ENCODE assay signal across 8 cellular contexts in the genomic region with DNA sequence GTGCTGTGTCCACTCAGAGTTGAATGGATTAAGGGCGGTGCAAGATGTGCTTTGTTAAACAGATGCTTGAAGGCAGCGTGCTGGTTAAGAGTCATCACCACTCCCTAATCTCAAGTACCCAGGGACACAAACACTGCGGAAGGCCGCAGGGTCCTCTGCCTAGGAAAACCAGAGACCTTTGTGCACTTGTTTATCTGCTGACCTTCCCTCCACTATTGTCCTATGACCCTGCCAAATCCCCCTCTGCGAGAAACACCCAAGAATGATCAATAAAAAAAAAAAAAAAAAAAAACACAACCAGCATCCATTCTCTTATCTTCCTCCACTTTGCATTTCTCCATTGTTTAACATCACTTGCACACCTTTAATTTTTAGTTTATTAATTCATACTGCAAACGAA. TPM values are rescaled to one million over a fixed set of nuclear protein-coding genes. Genes with fewer than 3 reads are reported as not detected.
DNase-seq lines count a peak whose midpoint lies in the region; ATAC-seq, FAIRE-seq and TF ChIP-seq lines count a peak whose summit lies in the region.
"Not testable (repeated sequence)": the region's sequence is repeated elsewhere in the genome, so short reads cannot be mapped to it uniquely, and the experiment has no call there.

No MANE protein-coding gene starts in this region.

- H2AFZ ChIP-seq in HepG2 (ENCODE audit: low read length); parathyroid adenoma: not testable (repeated sequence)

- intact Hi-C loops in CD4-positive, alpha-beta memory T cell (cut with micrococcal nuclease); esophagus muscularis mucosa (cut with DNase I); HepG2 (cut with micrococcal nuclease; ENCODE audit: unreplicated experiment); transverse colon (cut with DNase I; ENCODE audit: low total_unique reads): not testable (repeated sequence)

- CTCF ChIA-PET in CD4-positive, alpha-beta memory T cell (lab: Charles Lee; ENCODE audit: partially characterized antibody) = interaction anchor here (0.7 to 2.5 kb wide), 5 partner anchors 9 to 61 kb away, joined by 3 to 17 read pairs (median 4); no protein-coding TSS in a partner anchor
- CTCF ChIA-PET in HepG2 (lab: Yijun Ruan, JAX; ENCODE audit: low intra/inter-chr PET ratio, low total read pairs) = not testable (repeated sequence)

- not testable (repeated sequence) for TF ChIP-seq EP300 in esophagus muscularis mucosa (IDR thresholded peaks at IDR 0.05); HepG2 (IDR thresholded peaks at IDR 0.05; ENCODE audit: low read depth in 2 of 2, low read length in 2 of 2); HepG2 (CRISPR knock-in tag; IDR thresholded peaks at IDR 0.05; ENCODE audit: borderline replicate concordance); transverse colon (IDR thresholded peaks at IDR 0.05; ENCODE audit: low read depth)

- not testable (repeated sequence) for H3K36me3 ChIP-seq in CD4-positive, alpha-beta memory T cell (ENCODE audit: insufficient read depth, low read length); esophagus muscularis mucosa; HepG2 (replicated peaks in 1 of 2; ENCODE audit: control insufficient read depth in 1 of 2, insufficient read depth in 2 of 2, low read length in 2 of 2); parathyroid adenoma (ENCODE audit: control insufficient read depth, insufficient read depth, low read length); transverse colon

- H3K4me2 ChIP-seq in HepG2 (ENCODE audit: low read depth, low read length) = peak overlapping the region; percentile 74
- peak overlapping the region; percentile 88 for H3K4me2 ChIP-seq in parathyroid adenoma (ENCODE audit: low read length)

- TF ChIP-seq RAD21 in HepG2 (CRISPR knock-in tag; IDR thresholded peaks at IDR 0.05) = not testable (repeated sequence)

- peak overlapping the region; percentile 70 for H3K27ac ChIP-seq in CD4-positive, alpha-beta memory T cell (ENCODE audit: low read depth, low read length)
- peak overlapping the region; percentile 90 for H3K27ac ChIP-seq in VCaP
- peak overlapping the region in 2 of 4 donors; percentile 90 to 96 for H3K27ac ChIP-seq in esophagus muscularis mucosa (replicated peaks in 1 of 4)
- peak overlapping the region; percentile 94 for H3K27ac ChIP-seq in HepG2 (ENCODE audit: extremely low read length, insufficient read depth, low read length)
- H3K27ac ChIP-seq in parathyroid adenoma = not testable (repeated sequence)
- peak overlapping the region in 3 of 4 donors; percentile 93 to 100 (median 98) for H3K27ac ChIP-seq in transverse colon

- H3K9me3 ChIP-seq in CD4-positive, alpha-beta memory T cell (ENCODE audit: control insufficient read depth in 1 of 2, low read length in 2 of 2); esophagus muscularis mucosa; HepG2 (ENCODE audit: low read length); parathyroid adenoma (ENCODE audit: control insufficient read depth, low read length); transverse colon: not testable (repeated sequence)

- H3K27me3 ChIP-seq in CD4-positive, alpha-beta memory T cell (ENCODE audit: insufficient read depth, low read length); esophagus muscularis mucosa; HepG2 (ENCODE audit: control insufficient read depth in 1 of 2, insufficient read depth in 2 of 2, low read length in 2 of 2); parathyroid adenoma (ENCODE audit: control insufficient read depth, insufficient read depth, low read length); transverse colon: not testable (repeated sequence)

- peak overlapping the region; percentile 70 to 99 for H3K4me3 ChIP-seq in CD4-positive, alpha-beta memory T cell (ENCODE audit: low read length in 2 of 2)
- peak overlapping the region; percentile 67 for H3K4me3 ChIP-seq in Jurkat, Clone E6-1 (ENCODE audit: low read length)
- H3K4me3 ChIP-seq in astrocyte of the cerebellum (ENCODE audit: low read depth, low read length) (peak overlapping the region; percentile 93), esophagus muscularis mucosa (peak overlapping the region; percentile 78 to 95 (median 86)), HepG2 (replicated peaks in 1 of 3; ENCODE audit: insufficient read depth in 1 of 3, low read depth in 2 of 3, low read length in 3 of 3) (peak overlapping the region; percentile 79 to 90 (median 85)), transverse colon (peak overlapping the region in 3 of 4 donors; percentile 49 to 89 (median 60))
- not testable (repeated sequence) for H3K4me3 ChIP-seq in parathyroid adenoma (ENCODE audit: low read depth, low read length)

- not testable (repeated sequence) for TF ChIP-seq CTCF in VCaP (conservative IDR thresholded peaks at IDR 0.05); astrocyte of the cerebellum (IDR thresholded peaks at IDR 0.05; ENCODE audit: low read depth, low read length, missing control alignments); esophagus muscularis mucosa (IDR thresholded peaks at IDR 0.05); HepG2 (CRISPR knock-in tag; IDR thresholded peaks at IDR 0.05); parathyroid adenoma (IDR thresholded peaks at IDR 0.05); transverse colon (IDR thresholded peaks at IDR 0.05)

- BruUV-seq in HepG2 (replicated peaks; lab: Mats Ljungman, UMichigan) = not testable (repeated sequence)

- H3K4me3 Mint-ChIP-seq in CD4-positive, alpha-beta memory T cell = peak overlapping the region; percentile 91 to 98 (median 97)

- peaks cover 3 to 21% of the 10 kb centered on the region in 2 donors for H3K36me3 Mint-ChIP-seq in CD4-positive, alpha-beta memory T cell

- WGBS in esophagus muscularis mucosa = 56% methylated on average over 6 of the region's 6 CpGs
- WGBS in HepG2 (ENCODE audit: low lambda C conversion rate) = 0% methylated on average over 6 of the region's 6 CpGs
- 25 to 56% methylated on average over 2 to 6 of the region's 6 CpGs for WGBS in transverse colon (ENCODE audit: low coverage in 1 of 2), 2 donors

- TF ChIP-seq POLR2A in esophagus muscularis mucosa (IDR thresholded peaks at IDR 0.05; ENCODE audit: low read depth); HepG2 (IDR thresholded peaks at IDR 0.05; ENCODE audit: insufficient read depth in 1 of 2, low read depth in 2 of 2, low read length in 2 of 2); transverse colon (IDR thresholded peaks at IDR 0.05): not testable (repeated sequence)

- not testable (repeated sequence) for H3K27me3 Mint-ChIP-seq in CD4-positive, alpha-beta memory T cell

- H3K79me2 ChIP-seq in HepG2 (ENCODE audit: insufficient read depth, low read length) (peaks cover 65% of the 10 kb centered on the region), parathyroid adenoma (peaks cover 11% of the 10 kb centered on the region)

- ATAC-seq in HepG2 = not testable (repeated sequence)

- not testable (repeated sequence) for DNase-seq in CD4-positive, alpha-beta memory T cell; Jurkat, Clone E6-1 (ENCODE audit: low read depth, low spot score); astrocyte of the cerebellum (ENCODE audit: low read depth); esophagus muscularis mucosa (ENCODE audit: extremely low spot score); HepG2 (ENCODE audit: low spot score); transverse colon

- peaks cover 23 to 66% (median 45%) of the 10 kb centered on the region in 4 donors for H3K4me1 Mint-ChIP-seq in CD4-positive, alpha-beta memory T cell

- peaks cover 28% of the 10 kb centered on the region for H3K4me1 ChIP-seq in CD4-positive, alpha-beta memory T cell (ENCODE audit: insufficient read depth, low read length)
- H3K4me1 ChIP-seq in esophagus muscularis mucosa (peaks cover 31 to 46% (median 43%) of the 10 kb centered on the region in 4 donors), HepG2 (ENCODE audit: insufficient read depth, low read length) (peaks cover 62% of the 10 kb centered on the region), transverse colon (peaks cover 9 to 36% (median 25%) of the 10 kb centered on the region in 4 donors)
- not testable (repeated sequence) for H3K4me1 ChIP-seq in parathyroid adenoma

- not testable (repeated sequence) for FAIRE-seq in HepG2 (lab: Jason Lieb, UNC)

- peak overlapping the region in 6 of 7 donors; percentile 58 to 96 (median 94) for H3K27ac Mint-ChIP-seq in CD4-positive, alpha-beta memory T cell

- in situ Hi-C loops in astrocyte of the cerebellum (cut with HindIII; ENCODE audit: low sequenced_read_pairs); HepG2 (cut with HindIII; ENCODE audit: extremely low pct_ligation_motif_present, low pct_unique_long_range_greater_than_20kb); transverse colon (cut with MboI; ENCODE audit: low pct_ligation_motif_present in 1 of 4, low pct_unique_long_range_greater_than_20kb in 1 of 4, low sequenced_read_pairs in 3 of 4): not testable (repeated sequence)

- POLR2A ChIA-PET in CD4-positive, alpha-beta memory T cell (lab: Charles Lee; ENCODE audit: partially characterized antibody) = interaction anchor here (0.6 to 4.4 kb wide), 15 partner anchors 10 to 1532 kb away, joined by 3 to 116 read pairs (median 9); partner anchors contain the start of genes FBXO5 and ZBTB2
- POLR2A ChIA-PET in HepG2 (lab: Yijun Ruan, JAX) = interaction anchor here (1.3 to 2.8 kb wide), 6 partner anchors 9 to 266 kb away, joined by 3 to 32 read pairs (median 14); partner anchors contain the start of gene ZBTB2

- H4K20me1 ChIP-seq in HepG2 (ENCODE audit: insufficient read depth, low read length) = peaks cover 19% of the 10 kb centered on the region

- H3K9ac ChIP-seq in HepG2 (ENCODE audit: insufficient read depth, low read depth, low read length) = peak overlapping the region; percentile 89
- not testable (repeated sequence) for H3K9ac ChIP-seq in parathyroid adenoma

- not testable (repeated sequence) for H3K9me3 Mint-ChIP-seq in CD4-positive, alpha-beta memory T cell

RNA-seq across cellular contexts. Expression of gene RMND1, which starts 1.0 kb away (rescaled TPM):
- total RNA-seq in CD4-positive, alpha-beta memory T cell = 10 to 100 TPM; 17.0 to 17.5 TPM
- polyA plus RNA-seq in CD4-positive, alpha-beta memory T cell = 10 to 100 TPM in 1 of 2 donors, 1 to 10 TPM in 1; 6.3 to 13.1 TPM
- 23.7 TPM for polyA plus RNA-seq in Jurkat, Clone E6-1 (2012; ENCODE audit: insufficient read depth, insufficient read length)
- 10 to 100 TPM in 3 of 4 donors, 1 to 10 TPM in 1; 9.9 to 18.7 (median 12.1) TPM for total RNA-seq in esophagus muscularis mucosa
- total RNA-seq in HepG2 (2016; rRNA removed; fragmentation: Illumina TruSeq; extraction: Trizol) = 72.5 and 75.6 TPM in 2 replicates
- 55.6 and 56.1 TPM in 2 replicates for total RNA-seq in HepG2 (2016; cell fraction: cytosol; rRNA removed; fragmentation: Illumina TruSeq; extraction: Trizol; ENCODE audit: low read depth)
- 72.3 and 75.6 TPM in 2 replicates for total RNA-seq in HepG2 (2016; cell fraction: insoluble cytoplasmic fraction; rRNA removed; fragmentation: Illumina TruSeq; extraction: Trizol)
- total RNA-seq in HepG2 (2016; cell fraction: membrane; rRNA removed; fragmentation: Illumina TruSeq; extraction: Trizol) = 63.4 and 63.9 TPM in 2 replicates
- total RNA-seq in HepG2 (2016; cell fraction: nucleus; rRNA removed; fragmentation: Illumina TruSeq; extraction: Trizol) = 84.2 and 88.8 TPM in 2 replicates
- 30.0 and 34.0 TPM in 2 replicates for polyA plus RNA-seq in HepG2 (2011; rRNA removed)
- 21.3 and 29.7 TPM in 2 replicates for polyA plus RNA-seq in HepG2 (2011; cell fraction: cytosol; rRNA removed)
- polyA plus RNA-seq in HepG2 (2011; cell fraction: nucleus; rRNA removed) = 11.0 and 14.0 TPM in 2 replicates
- polyA plus RNA-seq in HepG2 (2012) = 42.6 and 62.0 TPM in 2 replicates
- 24.8 and 29.4 TPM in 2 replicates for polyA plus RNA-seq in HepG2 (2016; cell fraction: cytosol; fragmentation: Illumina TruSeq; extraction: Trizol; ENCODE audit: low read depth)
- 57.9 and 64.0 TPM in 2 replicates for polyA plus RNA-seq in HepG2 (2016; cell fraction: insoluble cytoplasmic fraction; fragmentation: Illumina TruSeq; extraction: Trizol; ENCODE audit: low read depth)
- polyA plus RNA-seq in HepG2 (2016; cell fraction: membrane; fragmentation: Illumina TruSeq; extraction: Trizol; ENCODE audit: low read depth) = 37.1 and 37.2 TPM in 2 replicates
- 51.6 and 58.3 TPM in 2 replicates for polyA plus RNA-seq in HepG2 (2016; cell fraction: nucleus; fragmentation: Illumina TruSeq; extraction: Trizol; ENCODE audit: insufficient read depth, low read depth)
- polyA minus RNA-seq in HepG2 (2011; rRNA and poly(A)+ RNA removed; ENCODE audit: low replicate concordance) = 8.9 and 29.4 TPM in 2 replicates
- polyA minus RNA-seq in HepG2 (2011; cell fraction: cytosol; rRNA and poly(A)+ RNA removed) = 24.4 and 29.4 TPM in 2 replicates
- 119 and 153 TPM in 2 replicates for polyA minus RNA-seq in HepG2 (2011; cell fraction: nucleus; rRNA and poly(A)+ RNA removed)
- total RNA-seq in transverse colon = 10 to 100 TPM in 2 of 4 donors, 1 to 10 TPM in 2; 5.6 to 29.2 (median 17.5) TPM

RNA-seq across cellular contexts. Expression of gene CCDC170, which starts 42.9 kb away (rescaled TPM):
- under 1 TPM in 1 of 2 experiments, not detected in 1; 0.23 TPM for total RNA-seq in CD4-positive, alpha-beta memory T cell
- polyA plus RNA-seq in CD4-positive, alpha-beta memory T cell = under 1 TPM in 1 of 2 donors, not detected in 1; 0.11 TPM
- not detected for polyA plus RNA-seq in Jurkat, Clone E6-1 (2012; ENCODE audit: insufficient read depth, insufficient read length)
- 1 to 10 TPM in 1 of 4 donors, under 1 TPM in 3; 0.32 to 1.5 (median 0.49) TPM for total RNA-seq in esophagus muscularis mucosa
- 5.1 and 8.9 TPM in 2 replicates for total RNA-seq in HepG2 (2016; rRNA removed; fragmentation: Illumina TruSeq; extraction: Trizol)
- 2.5 and 4.6 TPM in 2 replicates for total RNA-seq in HepG2 (2016; cell fraction: cytosol; rRNA removed; fragmentation: Illumina TruSeq; extraction: Trizol; ENCODE audit: low read depth)
- total RNA-seq in HepG2 (2016; cell fraction: insoluble cytoplasmic fraction; rRNA removed; fragmentation: Illumina TruSeq; extraction: Trizol) = 3.5 and 6.9 TPM in 2 replicates
- total RNA-seq in HepG2 (2016; cell fraction: membrane; rRNA removed; fragmentation: Illumina TruSeq; extraction: Trizol) = 2.6 and 3.3 TPM in 2 replicates
- 4.1 and 5.5 TPM in 2 replicates for total RNA-seq in HepG2 (2016; cell fraction: nucleus; rRNA removed; fragmentation: Illumina TruSeq; extraction: Trizol)
- polyA plus RNA-seq in HepG2 (2011; rRNA removed) = 0.67 and 0.90 TPM in 2 replicates
- 0.87 and 1.2 TPM in 2 replicates for polyA plus RNA-seq in HepG2 (2011; cell fraction: cytosol; rRNA removed)
- 0.24 and 0.33 TPM in 2 replicates for polyA plus RNA-seq in HepG2 (2011; cell fraction: nucleus; rRNA removed)
- polyA plus RNA-seq in HepG2 (2012) = 0.55 and 0.60 TPM in 2 replicates
- 0.19 and 0.36 TPM in 2 replicates for polyA plus RNA-seq in HepG2 (2016; cell fraction: cytosol; fragmentation: Illumina TruSeq; extraction: Trizol; ENCODE audit: low read depth)
- 4.2 and 4.9 TPM in 2 replicates for polyA plus RNA-seq in HepG2 (2016; cell fraction: insoluble cytoplasmic fraction; fragmentation: Illumina TruSeq; extraction: Trizol; ENCODE audit: low read depth)
- 0.62 and 0.71 TPM in 2 replicates for polyA plus RNA-seq in HepG2 (2016; cell fraction: membrane; fragmentation: Illumina TruSeq; extraction: Trizol; ENCODE audit: low read depth)
- polyA plus RNA-seq in HepG2 (2016; cell fraction: nucleus; fragmentation: Illumina TruSeq; extraction: Trizol; ENCODE audit: insufficient read depth, low read depth) = 1.8 and 4.2 TPM in 2 replicates
- 0.02 and 1.5 TPM in 2 replicates for polyA minus RNA-seq in HepG2 (2011; rRNA and poly(A)+ RNA removed; ENCODE audit: low replicate concordance)
- polyA minus RNA-seq in HepG2 (2011; cell fraction: cytosol; rRNA and poly(A)+ RNA removed) = 1.1 and 1.3 TPM in 2 replicates
- 2.0 and 4.2 TPM in 2 replicates for polyA minus RNA-seq in HepG2 (2011; cell fraction: nucleus; rRNA and poly(A)+ RNA removed)
- 1 to 10 TPM in 3 of 4 donors, not detected in 1; 1.5 to 6.2 (median 5.2) TPM for total RNA-seq in transverse colon

RNA-seq across cellular contexts. Expression of gene ZBTB2, which starts 59.6 kb away (rescaled TPM):
- 10 to 100 TPM; 27.9 to 29.5 TPM for total RNA-seq in CD4-positive, alpha-beta memory T cell
- polyA plus RNA-seq in CD4-positive, alpha-beta memory T cell = 10 to 100 TPM; 19.6 to 25.5 TPM
- polyA plus RNA-seq in Jurkat, Clone E6-1 (2012; ENCODE audit: insufficient read depth, insufficient read length) = 10.6 TPM
- total RNA-seq in esophagus muscularis mucosa (10 to 100 TPM in 3 of 4 donors, 1 to 10 TPM in 1; 7.1 to 16.3 (median 11.5) TPM), HepG2 (2016; rRNA removed; fragmentation: Illumina TruSeq; extraction: Trizol) (22.8 and 31.7 TPM in 2 replicates), transverse colon (1 to 10 TPM; 2.4 to 9.6 (median 7.6) TPM)
- 5.4 and 6.1 TPM in 2 replicates for total RNA-seq in HepG2 (2016; cell fraction: cytosol; rRNA removed; fragmentation: Illumina TruSeq; extraction: Trizol; ENCODE audit: low read depth)
- 21.6 and 29.6 TPM in 2 replicates for total RNA-seq in HepG2 (2016; cell fraction: insoluble cytoplasmic fraction; rRNA removed; fragmentation: Illumina TruSeq; extraction: Trizol)
- 27.6 and 30.8 TPM in 2 replicates for total RNA-seq in HepG2 (2016; cell fraction: membrane; rRNA removed; fragmentation: Illumina TruSeq; extraction: Trizol)
- total RNA-seq in HepG2 (2016; cell fraction: nucleus; rRNA removed; fragmentation: Illumina TruSeq; extraction: Trizol) = 14.1 and 16.0 TPM in 2 replicates
- 14.6 and 15.4 TPM in 2 replicates for polyA plus RNA-seq in HepG2 (2011; rRNA removed)
- 11.6 and 14.4 TPM in 2 replicates for polyA plus RNA-seq in HepG2 (2011; cell fraction: cytosol; rRNA removed)
- polyA plus RNA-seq in HepG2 (2011; cell fraction: nucleus; rRNA removed) = 6.0 TPM in 2 replicates
- polyA plus RNA-seq in HepG2 (2012) = 11.5 and 17.2 TPM in 2 replicates
- polyA plus RNA-seq in HepG2 (2016; cell fraction: cytosol; fragmentation: Illumina TruSeq; extraction: Trizol; ENCODE audit: low read depth) = 7.3 and 8.3 TPM in 2 replicates
- 41.7 and 43.1 TPM in 2 replicates for polyA plus RNA-seq in HepG2 (2016; cell fraction: insoluble cytoplasmic fraction; fragmentation: Illumina TruSeq; extraction: Trizol; ENCODE audit: low read depth)
- polyA plus RNA-seq in HepG2 (2016; cell fraction: membrane; fragmentation: Illumina TruSeq; extraction: Trizol; ENCODE audit: low read depth) = 28.7 and 33.3 TPM in 2 replicates
- 22.9 and 24.0 TPM in 2 replicates for polyA plus RNA-seq in HepG2 (2016; cell fraction: nucleus; fragmentation: Illumina TruSeq; extraction: Trizol; ENCODE audit: insufficient read depth, low read depth)
- 23.7 and 29.2 TPM in 2 replicates for polyA minus RNA-seq in HepG2 (2011; rRNA and poly(A)+ RNA removed; ENCODE audit: low replicate concordance)
- 9.8 and 10.0 TPM in 2 replicates for polyA minus RNA-seq in HepG2 (2011; cell fraction: cytosol; rRNA and poly(A)+ RNA removed)
- polyA minus RNA-seq in HepG2 (2011; cell fraction: nucleus; rRNA and poly(A)+ RNA removed) = 6.3 and 6.7 TPM in 2 replicates
